Comparison of ENCODE assay signal across 8 cellular contexts in genomic region chr22:50184004-50184461, GRCh38. TPM values are rescaled to one million over a fixed set of nuclear protein-coding genes. Genes with fewer than 3 reads are reported as not detected.
DNase-seq lines count a peak whose midpoint lies in the region; ATAC-seq and TF ChIP-seq lines count a peak whose summit lies in the region.

No MANE protein-coding gene starts in this region.

- no peak for ATAC-seq in HG03378 (IDR thresholded peaks at IDR 0.05; ENCODE audit: unreplicated experiment)

- H3K27me3 Mint-ChIP-seq in IgD-negative memory B cell: peaks cover 5% of the 10 kb centered on the region
- H3K27me3 Mint-ChIP-seq in dendritic cell treated with granulocyte-macrophage colony-stimulating factor and Interleukin-4, amounts not matched to agents 40 ng/mL and 50 ng/mL, for 4 days: peaks cover 6% of the 10 kb centered on the region

- H3K36me3 Mint-ChIP-seq in IgD-negative memory B cell: no peaks in the 10 kb centered on the region
- peaks cover 33% of the 10 kb centered on the region for H3K36me3 Mint-ChIP-seq in dendritic cell treated with granulocyte-macrophage colony-stimulating factor and Interleukin-4, amounts not matched to agents 40 ng/mL and 50 ng/mL, for 4 days (ENCODE audit: low read depth)

- no peaks in the 10 kb centered on the region for H3K9me3 Mint-ChIP-seq in IgD-negative memory B cell
- H3K9me3 Mint-ChIP-seq in dendritic cell treated with granulocyte-macrophage colony-stimulating factor and Interleukin-4, amounts not matched to agents 40 ng/mL and 50 ng/mL, for 4 days: no peaks in the 10 kb centered on the region

- H3K27ac Mint-ChIP-seq in IgD-negative memory B cell: peak overlapping the region in 1 of 3 donors; percentile 80
- peak overlapping the region; percentile 81 for H3K27ac Mint-ChIP-seq in dendritic cell treated with granulocyte-macrophage colony-stimulating factor and Interleukin-4, amounts not matched to agents 40 ng/mL and 50 ng/mL, for 4 days

- H3K4me3 Mint-ChIP-seq in IgD-negative memory B cell: peak overlapping the region in 3 of 4 donors; percentile 21 to 81 (median 70)
- H3K4me3 Mint-ChIP-seq in dendritic cell treated with granulocyte-macrophage colony-stimulating factor and Interleukin-4, amounts not matched to agents 40 ng/mL and 50 ng/mL, for 4 days: peak overlapping the region; percentile 81

- DNase-seq in AG09319 (ENCODE audit: extremely low read depth, low read depth) (peak; percentile 23), mucosa of gallbladder (ENCODE audit: low spot score) (peak; percentile 70), NCI-H524 (lab: John Stamatoyannopoulos, UW) (no peak), KG1 (lab: John Stamatoyannopoulos, UW) (no peak), GF-D8 (lab: John Stamatoyannopoulos, UW) (no peak)

- peaks cover 10 to 26% (median 23%) of the 10 kb centered on the region in 3 donors for H3K4me1 Mint-ChIP-seq in IgD-negative memory B cell
- H3K4me1 Mint-ChIP-seq in dendritic cell treated with granulocyte-macrophage colony-stimulating factor and Interleukin-4, amounts not matched to agents 40 ng/mL and 50 ng/mL, for 4 days (ENCODE audit: low read depth): peaks cover 54% of the 10 kb centered on the region

- TF ChIP-seq CTCF in AG09319 (IDR thresholded peaks at IDR 0.05; ENCODE audit: low read depth, low read length): no peak

- intact Hi-C loops in dendritic cell treated with granulocyte-macrophage colony-stimulating factor and Interleukin-4, amounts not matched to agents 40 ng/mL and 50 ng/mL, for 4 days (cut with micrococcal nuclease): loop anchor here (2.0 kb wide), 1 partner anchor 13 kb away; the partner anchor contains the start of gene PANX2

RNA-seq across cellular contexts. Expression of gene TRABD, which starts 1.7 kb away (rescaled TPM):
- polyA plus RNA-seq in IgD-negative memory B cell: 28.0 TPM
- 55.1 TPM for total RNA-seq in mucosa of gallbladder

RNA-seq across cellular contexts. Expression of gene PANX2, which starts 13.5 kb away (rescaled TPM):
- not detected for polyA plus RNA-seq in IgD-negative memory B cell
- 0.95 TPM for total RNA-seq in mucosa of gallbladder

RNA-seq across cellular contexts. Expression of gene SELENOO, which starts 16.8 kb away (rescaled TPM):
- polyA plus RNA-seq in IgD-negative memory B cell: 2.3 TPM
- 37.0 TPM for total RNA-seq in mucosa of gallbladder

Comparison
In these comparisons a context has a peak if more than half of its experiments do, and no peak if none do; other contexts are left out.
1. DNase-seq: peak in AG09319 (single experiment) and mucosa of gallbladder (single experiment); none in NCI-H524 (0 of 2), KG1 (single experiment) and GF-D8 (single experiment).